31 cellular contexts compared by ENCODE assay signal in genomic region chr21:46546799-46547198, GRCh38. TPM values are rescaled to one million over a fixed set of nuclear protein-coding genes. Genes with fewer than 3 reads are reported as not detected.
"Had no signal": no experiment of that assay in that cellular context is flagged by ENCODE, and none has a peak within 500 bp of the region (broad histone marks: within the 10 kb centered on the region; RNA-seq: fewer than 3 reads in every experiment).

No MANE protein-coding gene starts in this region.

- H3K4me3 Mint-ChIP-seq: activated B cell treated with CpG ODN at 0.5 μM for 24 hours; activated CD4-positive, alpha-beta T cell treated with anti-CD3 and anti-CD28 coated beads, Interleukin-2, amount 10 ng/mL, durations not matched to agents 24 days and 14 days; activated CD8-positive, alpha-beta memory T cell treated with anti-CD3 and anti-CD28 coated beads, Interleukin-2, amount 10 ng/mL, durations not matched to agents 7 days and 5 days; activated naive CD8-positive, alpha-beta T cell treated with anti-CD3 and anti-CD28 coated beads, Interleukin-2, amount 50 U/mL, for 24 hours; activated T-cell treated with anti-CD3 and anti-CD28 coated beads, Interleukin-2, amount 50 U/mL, for 24 hours; activated T-helper 1 cell treated with anti-CD3 and anti-CD28 coated beads, Interleukin-12 subunit alpha, Interleukin-12 subunit beta, Interleukin-2, Interleukin-4 antibody, amounts not matched to agents 30 ng/mL and 10 ng/mL and 1 ng/mL, durations not matched to agents 14 hours and 24 hours and 36 hours; T-helper 1 cell treated with Interleukin-12 subunit alpha and Interleukin-12 subunit beta and Interleukin-4 antibody, amounts not matched to agents 30 μg/mL and 1 μg/mL, for 36 hours had no signal

- H3K27ac ChIP-seq: ascending aorta, body of pancreas, Peyer's patch, RWPE1, SJCRH30 had no signal

- H3K27me3 Mint-ChIP-seq: activated B cell treated with CpG ODN at 0.5 μM for 24 hours; activated CD4-positive, alpha-beta T cell treated with anti-CD3 and anti-CD28 coated beads, Interleukin-2, amount 10 ng/mL, durations not matched to agents 24 days and 14 days; activated CD8-positive, alpha-beta memory T cell treated with anti-CD3 and anti-CD28 coated beads, Interleukin-2, amount 10 ng/mL, durations not matched to agents 7 days and 5 days; activated naive CD8-positive, alpha-beta T cell treated with anti-CD3 and anti-CD28 coated beads, Interleukin-2, amount 50 U/mL, for 24 hours; activated T-cell treated with anti-CD3 and anti-CD28 coated beads, Interleukin-2, amount 50 U/mL, for 24 hours had no signal

- H3K9me3 Mint-ChIP-seq: activated CD4-positive, alpha-beta T cell treated with anti-CD3 and anti-CD28 coated beads, Interleukin-2, amount 10 ng/mL, durations not matched to agents 24 days and 14 days; activated naive CD8-positive, alpha-beta T cell treated with anti-CD3 and anti-CD28 coated beads, Interleukin-2, amount 50 U/mL, for 24 hours; activated T-cell treated with anti-CD3 and anti-CD28 coated beads, Interleukin-2, amount 50 U/mL, for 24 hours; activated T-helper 1 cell treated with anti-CD3 and anti-CD28 coated beads, Interleukin-12 subunit alpha, Interleukin-12 subunit beta, Interleukin-2, Interleukin-4 antibody, amounts not matched to agents 30 ng/mL and 10 ng/mL and 1 ng/mL, durations not matched to agents 14 hours and 24 hours and 36 hours; T-helper 1 cell treated with Interleukin-12 subunit alpha and Interleukin-12 subunit beta and Interleukin-4 antibody, amounts not matched to agents 30 μg/mL and 1 μg/mL, for 36 hours had no signal

- H3K9me3 ChIP-seq: ascending aorta, body of pancreas, MG63, Peyer's patch, SJCRH30, SK-N-SH had no signal

- H3K27me3 ChIP-seq: ascending aorta, body of pancreas, MG63, Peyer's patch, SJCRH30 had no signal

- H3K27ac Mint-ChIP-seq: activated B cell treated with CpG ODN at 0.5 μM for 24 hours; activated CD4-positive, alpha-beta T cell treated with anti-CD3 and anti-CD28 coated beads, Interleukin-2, amount 10 ng/mL, durations not matched to agents 24 days and 14 days; activated naive CD4-positive, alpha-beta T cell treated with anti-CD3 and anti-CD28 coated beads, Interleukin-2, amount 50 U/mL, for 72 hours; activated naive CD8-positive, alpha-beta T cell treated with anti-CD3 and anti-CD28 coated beads, Interleukin-2, amount 50 U/mL, for 24 hours; activated T-cell treated with anti-CD3 and anti-CD28 coated beads, Interleukin-2, amount 50 U/mL, for 24 hours; activated T-helper 1 cell treated with anti-CD3 and anti-CD28 coated beads, Interleukin-12 subunit alpha, Interleukin-12 subunit beta, Interleukin-2, Interleukin-4 antibody, amounts not matched to agents 30 ng/mL and 10 ng/mL and 1 ng/mL, durations not matched to agents 14 hours and 24 hours and 36 hours; T-helper 1 cell treated with Interleukin-12 subunit alpha and Interleukin-12 subunit beta and Interleukin-4 antibody, amounts not matched to agents 30 μg/mL and 1 μg/mL, for 36 hours had no signal

- ATAC-seq: activated CD8-positive, alpha-beta memory T cell treated with anti-CD3 and anti-CD28 coated beads, Interleukin-2, amount 10 ng/mL, durations not matched to agents 7 days and 5 days; activated naive CD4-positive, alpha-beta T cell treated with anti-CD3 and anti-CD28 coated beads, Interleukin-2, amount 50 U/mL, for 72 hours; activated naive CD8-positive, alpha-beta T cell treated with anti-CD3 and anti-CD28 coated beads, Interleukin-2, amount 50 U/mL, for 24 hours; body of pancreas had no signal

- DNase-seq: activated B cell treated with CpG ODN at 0.5 μM for 24 hours; activated CD4-positive, alpha-beta T cell treated with anti-CD3 and anti-CD28 coated beads for 1 hour; activated CD4-positive, alpha-beta T cell treated with anti-CD3 and anti-CD28 coated beads, Interleukin-2, amount 10 ng/mL, durations not matched to agents 24 days and 14 days; activated CD4-positive, alpha-beta T cell treated with anti-CD3 and anti-CD28 coated beads, Interleukin-2, amount 50 U/mL, for 48 hours; activated CD8-positive, alpha-beta memory T cell treated with anti-CD3 and anti-CD28 coated beads, Interleukin-2, amount 10 ng/mL, durations not matched to agents 7 days and 5 days; activated effector memory CD4-positive, alpha-beta T cell treated with Interleukin-2 at 50 U/mL for 16 hours; activated naive CD4-positive, alpha-beta T cell treated with Interleukin-2 at 50 U/mL for 16 hours; activated naive CD8-positive, alpha-beta T cell treated with anti-CD3 and anti-CD28 coated beads, Interleukin-2, amount 50 U/mL, for 24 hours; activated T-cell treated with anti-CD3 and anti-CD28 coated beads, Interleukin-2, amount 50 U/mL, for 24 hours; amniotic stem cell; body of pancreas; MG63; MV-4-11; NCI-H1092 treated with DMSO at 0.1 percent for 48 hours; NCI-H1436; NCI-H1694 treated with DMSO at 0.1 percent for 48 hours; NCI-H2029 treated with DMSO at 0.1 percent for 48 hours; NCI-H345; NCI-H510A; NCI-H526 treated with DMSO at 0.1 percent for 48 hours; Peyer's patch; Right ventricle myocardium superior; SJCRH30; SK-N-SH; T-helper 9 cell had no signal

RNA-seq across cellular contexts. Expression of gene S100B, which starts 58.1 kb away (rescaled TPM):
- total RNA-seq: activated B cell treated with CpG ODN at 0.5 μM for 24 hours; activated CD4-positive, alpha-beta T cell treated with anti-CD3 and anti-CD28 coated beads, Interleukin-2, amount 10 ng/mL, durations not matched to agents 24 days and 14 days; activated naive CD4-positive, alpha-beta T cell treated with anti-CD3 and anti-CD28 coated beads, Interleukin-2, amount 50 U/mL, for 72 hours; activated T-helper 1 cell treated with anti-CD3 and anti-CD28 coated beads, Interleukin-12 subunit alpha, Interleukin-12 subunit beta, Interleukin-2, Interleukin-4 antibody, amounts not matched to agents 30 ng/mL and 10 ng/mL and 1 ng/mL, durations not matched to agents 14 hours and 24 hours and 36 hours; bronchial epithelial cell had no signal
